27 cellular contexts compared by ENCODE assay signal in the genomic region with DNA sequence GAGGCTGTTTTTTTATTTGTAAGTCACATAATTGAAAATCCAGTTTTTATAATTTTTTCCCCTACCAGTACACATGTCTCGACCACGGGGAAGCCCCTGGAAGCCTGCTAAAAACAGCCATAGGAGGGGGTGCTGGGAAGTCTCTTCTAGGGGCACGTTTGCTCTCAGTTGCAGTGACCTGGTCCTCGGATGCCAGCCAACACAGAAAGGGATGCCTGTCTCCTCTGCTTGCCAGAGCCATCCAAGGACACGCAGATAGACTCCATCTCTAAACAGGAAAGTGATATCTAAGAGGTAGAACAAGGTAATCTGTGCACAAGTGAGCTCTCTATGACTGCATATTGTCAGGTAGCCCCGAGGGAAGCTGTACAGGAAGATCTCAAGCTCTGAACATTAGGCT.
"Had no signal": no experiment of that assay in that cellular context is flagged by ENCODE, and none has a peak within 500 bp of the region (broad histone marks: within the 10 kb centered on the region; RNA-seq: fewer than 3 reads in every experiment).

No MANE protein-coding gene starts in this region.

- H3K27me3 ChIP-seq: SJCRH30 had no signal

- H3K4me3 ChIP-seq: SJCRH30 had no signal

- H3K27ac Mint-ChIP-seq: activated CD4-positive, alpha-beta T cell treated with anti-CD3 and anti-CD28 coated beads, Interleukin-2, amount 10 ng/mL, durations not matched to agents 7 days and 5 days; activated CD8-positive, alpha-beta T cell treated with anti-CD3 and anti-CD28 coated beads for 36 hours; activated naive CD4-positive, alpha-beta T cell treated with anti-CD3 and anti-CD28 coated beads, Interleukin-2, amount 10 ng/mL, durations not matched to agents 7 days and 5 days; activated naive CD8-positive, alpha-beta T cell treated with anti-CD3 and anti-CD28 coated beads for 36 hours; activated T-cell treated with anti-CD3 and anti-CD28 coated beads, Interleukin-2, amount 50 U/mL, for 72 hours; activated T-helper 2 cell treated with anti-CD3 and anti-CD28 coated beads, Interferon-gamma antibody, Interleukin-2, Interleukin-4, amounts not matched to agents 10 μg/mL and 5 μg/mL and 100 μg/mL, durations not matched to agents 14 hours and 24 hours and 36 hours had no signal

- DNase-seq: activated CD4-positive, alpha-beta T cell treated with anti-CD3 and anti-CD28 coated beads, Interleukin-2, amount 10 ng/mL, durations not matched to agents 7 days and 5 days; activated CD4-positive, CD25-positive, alpha-beta regulatory T cell; activated CD8-positive, alpha-beta memory T cell treated with anti-CD3 and anti-CD28 coated beads, Interleukin-2, amount 50 U/mL, for 4 hours; activated CD8-positive, alpha-beta T cell treated with anti-CD3 and anti-CD28 coated beads for 36 hours; activated gamma-delta T cell treated with Interleukin-2 at 50 U/mL for 16 hours; activated naive CD4-positive, alpha-beta T cell treated with anti-CD3 and anti-CD28 coated beads, Interleukin-2, amount 10 ng/mL, durations not matched to agents 7 days and 5 days; activated naive CD8-positive, alpha-beta T cell treated with anti-CD3 and anti-CD28 coated beads for 36 hours; activated T-cell treated with anti-CD3 and anti-CD28 coated beads, Interleukin-2, amount 50 U/mL, for 72 hours; Kasumi-1; KBM-7; NCI-H1105 treated with DMSO at 0.1 percent for 48 hours; NCI-H146; NCI-H187 treated with DMSO at 0.1 percent for 48 hours; NCI-H2081 treated with DMSO at 0.1 percent for 48 hours; NCI-H345; NCI-H510A treated with DMSO at 0.1 percent for 48 hours; NCI-H69; NK-92 treated with Interleukin-12 subunit alpha and Interleukin-12 subunit beta, amount 100 ng/mL, for 24 hours; OCI-M1; RPMI8226; SJCRH30; SK-N-SH; T-helper 1 cell had no signal

- H3K4me1 ChIP-seq: SJCRH30 had no signal

- H3K4me1 Mint-ChIP-seq: activated CD4-positive, alpha-beta T cell treated with anti-CD3 and anti-CD28 coated beads, Interleukin-2, amount 10 ng/mL, durations not matched to agents 7 days and 5 days; activated naive CD8-positive, alpha-beta T cell treated with anti-CD3 and anti-CD28 coated beads for 36 hours had no signal

- H3K36me3 Mint-ChIP-seq: activated naive CD4-positive, alpha-beta T cell treated with anti-CD3 and anti-CD28 coated beads, Interleukin-2, amount 10 ng/mL, durations not matched to agents 7 days and 5 days had no signal

- H3K36me3 ChIP-seq: SJCRH30 had no signal

- H3K9me3 ChIP-seq: SJCRH30, SK-N-SH had no signal

- H3K27ac ChIP-seq: SJCRH30, VCaP had no signal

- H3K4me3 Mint-ChIP-seq: activated CD4-positive, alpha-beta T cell treated with anti-CD3 and anti-CD28 coated beads, Interleukin-2, amount 10 ng/mL, durations not matched to agents 7 days and 5 days; activated CD8-positive, alpha-beta T cell treated with anti-CD3 and anti-CD28 coated beads for 36 hours; activated naive CD4-positive, alpha-beta T cell treated with anti-CD3 and anti-CD28 coated beads, Interleukin-2, amount 10 ng/mL, durations not matched to agents 7 days and 5 days; activated naive CD8-positive, alpha-beta T cell treated with anti-CD3 and anti-CD28 coated beads for 36 hours; activated T-cell treated with anti-CD3 and anti-CD28 coated beads, Interleukin-2, amount 50 U/mL, for 72 hours had no signal

- ATAC-seq: activated CD8-positive, alpha-beta T cell treated with anti-CD3 and anti-CD28 coated beads for 36 hours; activated T-cell treated with anti-CD3 and anti-CD28 coated beads, Interleukin-2, amount 50 U/mL, for 72 hours; Panc1; Right ventricle myocardium inferior had no signal

- H3K27me3 Mint-ChIP-seq: activated naive CD4-positive, alpha-beta T cell treated with anti-CD3 and anti-CD28 coated beads, Interleukin-2, amount 10 ng/mL, durations not matched to agents 7 days and 5 days had no signal
